ENCODE assay signal across 18 cellular contexts in the genomic region with DNA sequence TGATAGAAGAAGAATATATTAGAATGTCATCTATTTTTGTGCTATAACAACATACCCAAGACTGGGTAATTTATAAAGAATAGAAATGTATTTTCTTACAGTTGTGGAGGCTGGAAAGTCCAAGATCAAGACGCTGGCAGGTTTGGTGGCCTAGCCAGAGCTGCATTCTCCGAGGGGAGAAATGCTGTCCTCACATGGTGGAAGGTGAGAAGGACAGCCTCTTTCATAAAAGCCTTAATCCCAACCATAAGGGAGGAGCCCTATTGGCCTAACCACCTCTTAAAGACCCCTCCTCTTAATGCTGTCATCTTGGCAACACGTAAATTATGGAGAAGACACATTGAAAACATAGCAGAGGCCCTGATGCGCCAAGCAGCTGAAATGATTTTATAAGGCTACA.
DNase-seq lines count a peak whose midpoint lies in the region; ATAC-seq, FAIRE-seq and TF ChIP-seq lines count a peak whose summit lies in the region.
"Had no signal": no experiment of that assay in that cellular context is flagged by ENCODE, and none has a peak within 500 bp of the region (broad histone marks: within the 10 kb centered on the region; RNA-seq: fewer than 3 reads in every experiment).

No MANE protein-coding gene starts in this region.

- peak; percentile 47; the same call in 1 of the 3 replicates for ATAC-seq in GM12878
- ATAC-seq: A549, mucosa of descending colon had no signal

- no peak overlapping the region for H4K8ac ChIP-seq in mesendoderm (ENCODE audit: low read depth, low read length)

- no peak for TF ChIP-seq POLR2A in GM12878 (IDR thresholded peaks at IDR 0.05; ENCODE audit: low read depth, low read length)

- H3K36me3 ChIP-seq in GM12878 (ENCODE audit: control insufficient read depth in 2 of 2, insufficient read depth in 2 of 2, low read length in 1 of 2) (no peaks in the 10 kb centered on the region), mesendoderm (ENCODE audit: control insufficient read depth, insufficient read depth, low read length) (no peaks in the 10 kb centered on the region)
- H3K36me3 ChIP-seq: spleen, stomach had no signal

- 60% methylated on average over 4 of the region's 4 CpGs for WGBS in GM12878 (ENCODE audit: insufficient coverage, insufficient replicate concordance, low lambda C conversion rate, missing lambda C conversion rate)
- no CpG with 5 or more reads among the region's 4 CpGs for WGBS in mesendoderm (ENCODE audit: extremely low coverage, insufficient coverage, low lambda C conversion rate)

- H3K27me3 ChIP-seq in GM12878 (replicated peaks in 1 of 2; ENCODE audit: control insufficient read depth in 2 of 2, insufficient read depth in 2 of 2, low read length in 1 of 2) = no peaks in the 10 kb centered on the region
- no peaks in the 10 kb centered on the region for H3K27me3 ChIP-seq in mesendoderm (ENCODE audit: insufficient read depth, low read length, poor library complexity)
- H3K27me3 ChIP-seq: stomach had no signal

- intact Hi-C loops in GM12878 (cut with micrococcal nuclease; ENCODE audit: unreplicated experiment) = no loop called here

- RAD21 ChIA-PET in GM12878 (lab: Charles Lee; ENCODE audit: unreplicated experiment) = interaction anchor here (1.2 kb wide), 1 partner anchor 21 kb away, joined by 3 read pairs; no protein-coding TSS in a partner anchor

- H2AFZ ChIP-seq in GM12878 (ENCODE audit: control insufficient read depth, low read depth, low read length) = no peak overlapping the region
- H2AFZ ChIP-seq: parathyroid adenoma had no signal

- no peak overlapping the region for H4K5ac ChIP-seq in mesendoderm (ENCODE audit: low read length)

- SMC1A ChIA-PET in GM12878 (lab: Charles Lee; ENCODE audit: uncharacterized antibody, unreplicated experiment) = no interaction called here

- FAIRE-seq in GM12878 (lab: Jason Lieb, UNC) (no peak), D721Med (lab: Jason Lieb, UNC) (no peak)
- FAIRE-seq: A549, kidney had no signal

- no peak overlapping the region for H3K4ac ChIP-seq in mesendoderm (ENCODE audit: low read depth, low read length)

- CTCF ChIA-PET in GM12878 (lab: Yijun Ruan, JAX) = no interaction called here

- POLR2A ChIA-PET in GM12878 (lab: Charles Lee) = no interaction called here

- H3K79me1 ChIP-seq in mesendoderm (ENCODE audit: low read length) = no peaks in the 10 kb centered on the region

- H3K4me2 ChIP-seq in GM12878 (ENCODE audit: control insufficient read depth, insufficient read depth) (no peak overlapping the region), mesendoderm (ENCODE audit: low read length) (no peak overlapping the region)
- H3K4me2 ChIP-seq: A549 had no signal

- no TSS peak for BruUV-seq in GM12878 (replicated peaks; lab: Mats Ljungman, UMichigan)

- H3K9me3 ChIP-seq in GM12878 (replicated peaks; ENCODE audit: control insufficient read depth, insufficient read depth, low read length) = no peaks in the 10 kb centered on the region; the same call in 2 of the 3 replicates
- H3K9me3 ChIP-seq: A549, mucosa of descending colon, spleen, stomach had no signal

- H3K4me3 ChIP-seq in GM12878 (no peak overlapping the region), mesendoderm (ENCODE audit: low read length) (no peak overlapping the region)
- H3K4me3 ChIP-seq: A549, mucosa of descending colon, spleen, stomach had no signal

- DNase-seq in NCI-H526 (lab: John Stamatoyannopoulos, UW) = peak; percentile 43 to 69
- no peak for DNase-seq in NCI-H526 treated with DMSO at 0.1 percent for 48 hours (lab: John Stamatoyannopoulos, UW)
- peak; percentile 7 for DNase-seq in HT-29 (ENCODE audit: low spot score)
- no peak for DNase-seq in GM12878 (ENCODE audit: low read depth, low spot score)
- DNase-seq in mesendoderm = peak; percentile 56
- DNase-seq in D721Med (ENCODE audit: insufficient read length, low spot score) = no peak
- DNase-seq in NCI-H2171 (lab: John Stamatoyannopoulos, UW) = no peak
- no peak for DNase-seq in dermis blood vessel endothelial cell
- DNase-seq: activated naive CD4-positive, alpha-beta T cell treated with anti-CD3 and anti-CD28 coated beads for 36 hours; effector CD4-positive, alpha-beta T cell; kidney; MM.1S; mucosa of descending colon; NCI-H2107; spleen; stomach had no signal

- H3K23ac ChIP-seq in mesendoderm (ENCODE audit: low read length) = no peak overlapping the region

- H3K9ac ChIP-seq in GM12878 (ENCODE audit: control insufficient read depth, insufficient read depth, low read length) = no peak overlapping the region
- no peak overlapping the region for H3K9ac ChIP-seq in mesendoderm (ENCODE audit: low read length)
- H3K9ac ChIP-seq: parathyroid adenoma had no signal

- H2AK5ac ChIP-seq in mesendoderm (ENCODE audit: low read length) = no peak overlapping the region

- H2BK15ac ChIP-seq in mesendoderm (replicated peaks; ENCODE audit: low read depth) = no peak overlapping the region

- no peak for TF ChIP-seq EP300 in GM12878 (IDR thresholded peaks at IDR 0.05; ENCODE audit: borderline replicate concordance in 1 of 2, control insufficient read depth in 1 of 2, low read depth in 2 of 2, low read length in 2 of 2)

- H4K20me1 ChIP-seq in GM12878 (ENCODE audit: control insufficient read depth, insufficient read depth) = no peaks in the 10 kb centered on the region

- H3K27ac ChIP-seq in GM12878 (ENCODE audit: control insufficient read depth, insufficient read depth) (no peak overlapping the region), mesendoderm (ENCODE audit: low read depth, low read length) (no peak overlapping the region)
- H3K27ac ChIP-seq: A549, parathyroid adenoma, spleen, stomach had no signal

- no peak overlapping the region for H3K18ac ChIP-seq in mesendoderm (ENCODE audit: low read length)

- no peak overlapping the region for H3K56ac ChIP-seq in mesendoderm (ENCODE audit: low read length)

- in situ Hi-C loops in GM12878 (cut with MboI) = no loop called here

- H2BK120ac ChIP-seq in mesendoderm (ENCODE audit: low read depth, low read length) = no peak overlapping the region

- 0 out of 2 replicates have a peak, but pooled peaks cover 3% of the 10 kb centered on the region for H3K4me1 ChIP-seq in GM12878 (ENCODE audit: control insufficient read depth, insufficient read depth, low read length)
- no peaks in the 10 kb centered on the region for H3K4me1 ChIP-seq in mesendoderm (ENCODE audit: control insufficient read depth, low read depth, low read length)
- H3K4me1 ChIP-seq: A549, parathyroid adenoma, spleen, stomach had no signal

- no peak overlapping the region for H2BK5ac ChIP-seq in mesendoderm (ENCODE audit: low read length)

- H3K79me2 ChIP-seq in GM12878 (ENCODE audit: control insufficient read depth, insufficient read depth, low read length) (no peaks in the 10 kb centered on the region), mesendoderm (ENCODE audit: control insufficient read depth, insufficient read depth, low read length) (no peaks in the 10 kb centered on the region)
- H3K79me2 ChIP-seq: parathyroid adenoma had no signal

- TF ChIP-seq CTCF in GM12878 (IDR thresholded peaks at IDR 0.05 in 2 of 3, conservative IDR thresholded peaks at IDR 0.05 in 1 of 3; ENCODE audit: control insufficient read depth in 2 of 3, extremely low read depth in 1 of 3, insufficient read depth in 1 of 3, low read depth in 3 of 3, low read length in 3 of 3) (peak in 2 of 3 experiments; percentile 29 to 32; a peak in 4 of 6 replicates), D721Med (IDR thresholded peaks at IDR 0.05; ENCODE audit: insufficient read depth, missing control alignments) (no peak)

- TF ChIP-seq RAD21 in GM12878 (IDR thresholded peaks at IDR 0.05; ENCODE audit: insufficient read depth, low read depth, low read length) = peak; percentile 61

TF ChIP-seq in GM12878, 131 proteins besides CTCF, POLR2A, EP300 and RAD21:
- TF ChIP-seq SMC3 (IDR thresholded peaks at IDR 0.05; ENCODE audit: borderline replicate concordance, low read length) (peak; percentile 34; the same call in 1 of the 2 replicates), SMARCA5 (IDR thresholded peaks at IDR 0.05) (no peak)

Comparison
In these comparisons a context has a peak if more than half of its experiments do, and no peak if none do; other contexts are left out.
1. DNase-seq: peak in NCI-H526 (2 of 2), HT-29 (single experiment) and mesendoderm (single experiment); none in NCI-H526 treated with DMSO at 0.1 percent for 48 hours (single experiment), GM12878 (single experiment), D721Med (single experiment), NCI-H2171 (single experiment) and dermis blood vessel endothelial cell (single experiment).